Comparison of ENCODE assay signal across 1 cellular context in genomic region chr6:6592836-6593235, GRCh38.
TF ChIP-seq lines count a peak whose summit lies in the region.

No MANE protein-coding gene starts in this region.

TF ChIP-seq in GM23338, 12 proteins besides CTCF, POLR2A, EP300 and RAD21 (continued from another document):
- TF ChIP-seq, protein P1, sequence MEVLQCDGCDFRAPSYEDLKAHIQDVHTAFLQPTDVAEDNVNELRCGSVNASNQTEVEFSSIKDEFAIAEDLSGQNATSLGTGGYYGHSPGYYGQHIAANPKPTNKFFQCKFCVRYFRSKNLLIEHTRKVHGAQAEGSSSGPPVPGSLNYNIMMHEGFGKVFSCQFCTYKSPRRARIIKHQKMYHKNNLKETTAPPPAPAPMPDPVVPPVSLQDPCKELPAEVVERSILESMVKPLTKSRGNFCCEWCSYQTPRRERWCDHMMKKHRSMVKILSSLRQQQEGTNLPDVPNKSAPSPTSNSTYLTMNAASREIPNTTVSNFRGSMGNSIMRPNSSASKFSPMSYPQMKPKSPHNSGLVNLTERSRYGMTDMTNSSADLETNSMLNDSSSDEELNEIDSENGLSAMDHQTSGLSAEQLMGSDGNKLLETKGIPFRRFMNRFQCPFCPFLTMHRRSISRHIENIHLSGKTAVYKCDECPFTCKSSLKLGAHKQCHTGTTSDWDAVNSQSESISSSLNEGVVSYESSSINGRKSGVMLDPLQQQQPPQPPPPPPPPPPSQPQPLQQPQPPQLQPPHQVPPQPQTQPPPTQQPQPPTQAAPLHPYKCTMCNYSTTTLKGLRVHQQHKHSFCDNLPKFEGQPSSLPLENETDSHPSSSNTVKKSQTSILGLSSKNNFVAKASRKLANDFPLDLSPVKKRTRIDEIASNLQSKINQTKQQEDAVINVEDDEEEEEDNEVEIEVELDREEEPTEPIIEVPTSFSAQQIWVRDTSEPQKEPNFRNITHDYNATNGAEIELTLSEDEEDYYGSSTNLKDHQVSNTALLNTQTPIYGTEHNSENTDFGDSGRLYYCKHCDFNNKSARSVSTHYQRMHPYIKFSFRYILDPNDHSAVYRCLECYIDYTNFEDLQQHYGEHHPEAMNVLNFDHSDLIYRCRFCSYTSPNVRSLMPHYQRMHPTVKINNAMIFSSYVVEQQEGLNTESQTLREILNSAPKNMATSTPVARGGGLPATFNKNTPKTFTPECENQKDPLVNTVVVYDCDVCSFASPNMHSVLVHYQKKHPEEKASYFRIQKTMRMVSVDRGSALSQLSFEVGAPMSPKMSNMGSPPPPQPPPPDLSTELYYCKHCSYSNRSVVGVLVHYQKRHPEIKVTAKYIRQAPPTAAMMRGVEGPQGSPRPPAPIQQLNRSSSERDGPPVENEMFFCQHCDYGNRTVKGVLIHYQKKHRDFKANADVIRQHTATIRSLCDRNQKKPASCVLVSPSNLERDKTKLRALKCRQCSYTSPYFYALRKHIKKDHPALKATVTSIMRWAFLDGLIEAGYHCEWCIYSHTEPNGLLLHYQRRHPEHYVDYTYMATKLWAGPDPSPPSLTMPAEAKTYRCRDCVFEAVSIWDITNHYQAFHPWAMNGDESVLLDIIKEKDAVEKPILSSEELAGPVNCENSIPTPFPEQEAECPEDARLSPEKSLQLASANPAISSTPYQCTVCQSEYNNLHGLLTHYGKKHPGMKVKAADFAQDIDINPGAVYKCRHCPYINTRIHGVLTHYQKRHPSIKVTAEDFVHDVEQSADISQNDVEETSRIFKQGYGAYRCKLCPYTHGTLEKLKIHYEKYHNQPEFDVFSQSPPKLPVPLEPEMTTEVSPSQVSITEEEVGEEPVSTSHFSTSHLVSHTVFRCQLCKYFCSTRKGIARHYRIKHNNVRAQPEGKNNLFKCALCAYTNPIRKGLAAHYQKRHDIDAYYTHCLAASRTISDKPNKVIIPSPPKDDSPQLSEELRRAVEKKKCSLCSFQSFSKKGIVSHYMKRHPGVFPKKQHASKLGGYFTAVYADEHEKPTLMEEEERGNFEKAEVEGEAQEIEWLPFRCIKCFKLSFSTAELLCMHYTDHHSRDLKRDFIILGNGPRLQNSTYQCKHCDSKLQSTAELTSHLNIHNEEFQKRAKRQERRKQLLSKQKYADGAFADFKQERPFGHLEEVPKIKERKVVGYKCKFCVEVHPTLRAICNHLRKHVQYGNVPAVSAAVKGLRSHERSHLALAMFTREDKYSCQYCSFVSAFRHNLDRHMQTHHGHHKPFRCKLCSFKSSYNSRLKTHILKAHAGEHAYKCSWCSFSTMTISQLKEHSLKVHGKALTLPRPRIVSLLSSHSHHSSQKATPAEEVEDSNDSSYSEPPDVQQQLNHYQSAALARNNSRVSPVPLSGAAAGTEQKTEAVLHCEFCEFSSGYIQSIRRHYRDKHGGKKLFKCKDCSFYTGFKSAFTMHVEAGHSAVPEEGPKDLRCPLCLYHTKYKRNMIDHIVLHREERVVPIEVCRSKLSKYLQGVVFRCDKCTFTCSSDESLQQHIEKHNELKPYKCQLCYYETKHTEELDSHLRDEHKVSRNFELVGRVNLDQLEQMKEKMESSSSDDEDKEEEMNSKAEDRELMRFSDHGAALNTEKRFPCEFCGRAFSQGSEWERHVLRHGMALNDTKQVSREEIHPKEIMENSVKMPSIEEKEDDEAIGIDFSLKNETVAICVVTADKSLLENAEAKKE (CRISPR knock-in tag; IDR thresholded peaks at IDR 0.05), result no peak
